ENCODE assay signal across 1 cellular context in the genomic region with DNA sequence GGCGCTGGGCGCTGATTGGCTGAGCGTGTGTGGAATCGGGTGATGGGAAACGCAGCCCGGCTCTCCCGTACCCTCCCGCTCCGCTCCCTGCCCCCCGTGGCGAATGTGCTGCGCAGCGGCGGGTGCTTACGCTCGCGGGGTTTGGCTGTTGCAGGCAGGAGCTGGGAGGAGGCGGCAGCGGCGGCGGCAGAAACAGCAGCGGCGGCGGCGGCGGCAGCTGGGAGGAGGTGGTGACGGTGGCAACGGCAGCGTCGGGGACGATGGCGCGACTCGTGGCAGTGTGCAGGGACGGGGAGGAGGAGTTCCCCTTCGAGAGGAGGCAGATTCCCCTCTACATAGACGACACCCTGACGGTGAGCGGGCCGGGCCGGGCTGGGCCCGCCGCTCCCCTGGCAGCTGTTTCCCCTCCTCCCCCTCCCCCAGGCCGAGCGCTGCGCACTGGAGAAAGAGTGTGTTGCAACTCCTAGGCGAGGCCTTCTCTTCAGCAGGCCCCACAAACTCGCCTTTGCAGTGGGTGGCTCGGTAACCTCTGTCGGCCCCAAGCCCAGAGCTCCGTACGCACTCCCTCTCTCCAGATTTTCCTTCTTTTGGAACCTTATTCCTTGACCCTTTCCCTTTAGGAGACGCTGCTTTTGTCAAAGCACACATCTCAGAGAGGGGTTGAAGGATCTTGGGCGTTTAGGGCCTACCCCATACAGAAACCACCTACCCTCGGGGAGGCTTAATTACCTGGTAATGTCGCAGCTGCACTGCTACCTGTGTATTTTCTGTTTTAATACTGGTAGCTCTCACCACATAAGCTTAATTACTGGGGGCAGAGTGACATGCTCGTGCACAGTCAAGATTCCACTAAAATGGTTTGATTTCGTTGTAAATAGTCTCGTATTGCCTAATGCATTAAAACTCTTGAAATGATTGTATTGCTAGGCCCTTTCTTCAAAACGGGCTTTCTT.
TF ChIP-seq lines count a peak whose summit lies in the region.

No MANE protein-coding gene starts in this region.

TF ChIP-seq in HEK293, 187 proteins besides CTCF, POLR2A, EP300 and RAD21 (continued from another document and continues in another):
- TF ChIP-seq, protein P1, sequence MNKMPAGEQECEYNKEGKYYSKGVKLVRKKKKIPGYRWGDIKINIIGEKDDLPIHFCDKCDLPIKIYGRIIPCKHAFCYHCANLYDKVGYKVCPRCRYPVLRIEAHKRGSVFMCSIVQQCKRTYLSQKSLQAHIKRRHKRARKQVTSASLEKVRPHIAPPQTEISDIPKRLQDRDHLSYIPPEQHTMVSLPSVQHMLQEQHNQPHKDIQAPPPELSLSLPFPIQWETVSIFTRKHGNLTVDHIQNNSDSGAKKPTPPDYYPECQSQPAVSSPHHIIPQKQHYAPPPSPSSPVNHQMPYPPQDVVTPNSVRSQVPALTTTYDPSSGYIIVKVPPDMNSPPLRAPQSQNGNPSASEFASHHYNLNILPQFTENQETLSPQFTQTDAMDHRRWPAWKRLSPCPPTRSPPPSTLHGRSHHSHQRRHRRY (tag by site-specific recombination; IDR thresholded peaks at IDR 0.05): no peak
- TF ChIP-seq, protein P2, sequence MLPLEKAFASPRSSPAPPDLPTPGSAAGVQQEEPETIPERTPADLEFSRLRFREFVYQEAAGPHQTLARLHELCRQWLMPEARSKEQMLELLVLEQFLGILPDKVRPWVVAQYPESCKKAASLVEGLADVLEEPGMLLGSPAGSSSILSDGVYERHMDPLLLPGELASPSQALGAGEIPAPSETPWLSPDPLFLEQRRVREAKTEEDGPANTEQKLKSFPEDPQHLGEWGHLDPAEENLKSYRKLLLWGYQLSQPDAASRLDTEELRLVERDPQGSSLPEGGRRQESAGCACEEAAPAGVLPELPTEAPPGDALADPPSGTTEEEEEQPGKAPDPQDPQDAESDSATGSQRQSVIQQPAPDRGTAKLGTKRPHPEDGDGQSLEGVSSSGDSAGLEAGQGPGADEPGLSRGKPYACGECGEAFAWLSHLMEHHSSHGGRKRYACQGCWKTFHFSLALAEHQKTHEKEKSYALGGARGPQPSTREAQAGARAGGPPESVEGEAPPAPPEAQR (tag by site-specific recombination; IDR thresholded peaks at IDR 0.05): 0 out of 2 replicates have a peak, but pooled peaks have one; percentile 7
- TF ChIP-seq ZNF768 (tag by site-specific recombination; IDR thresholded peaks at IDR 0.05): peak; percentile 5; the same call in 1 of the 2 replicates
- TF ChIP-seq, protein P3, sequence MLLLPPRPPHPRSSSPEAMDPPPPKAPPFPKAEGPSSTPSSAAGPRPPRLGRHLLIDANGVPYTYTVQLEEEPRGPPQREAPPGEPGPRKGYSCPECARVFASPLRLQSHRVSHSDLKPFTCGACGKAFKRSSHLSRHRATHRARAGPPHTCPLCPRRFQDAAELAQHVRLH (tag by site-specific recombination; IDR thresholded peaks at IDR 0.05): 0 out of 2 replicates have a peak, but pooled peaks have one; percentile 13
- no peak for TF ChIP-seq ZNF221 (tag by site-specific recombination; IDR thresholded peaks at IDR 0.05; ENCODE audit: borderline replicate concordance)
- no peak; the same call in 1 of the 2 replicates for TF ChIP-seq HOXD13 (CRISPR knock-in tag; IDR thresholded peaks at IDR 0.05; ENCODE audit: borderline replicate concordance)
- no peak for TF ChIP-seq MEIS1 (CRISPR knock-in tag; IDR thresholded peaks at IDR 0.05; ENCODE audit: borderline replicate concordance)
- TF ChIP-seq ZSCAN30 (tag by site-specific recombination; IDR thresholded peaks at IDR 0.05): no peak
- no peak for TF ChIP-seq ZNF23 (tag by site-specific recombination; IDR thresholded peaks at IDR 0.05; ENCODE audit: borderline replicate concordance)
- TF ChIP-seq, protein P4, sequence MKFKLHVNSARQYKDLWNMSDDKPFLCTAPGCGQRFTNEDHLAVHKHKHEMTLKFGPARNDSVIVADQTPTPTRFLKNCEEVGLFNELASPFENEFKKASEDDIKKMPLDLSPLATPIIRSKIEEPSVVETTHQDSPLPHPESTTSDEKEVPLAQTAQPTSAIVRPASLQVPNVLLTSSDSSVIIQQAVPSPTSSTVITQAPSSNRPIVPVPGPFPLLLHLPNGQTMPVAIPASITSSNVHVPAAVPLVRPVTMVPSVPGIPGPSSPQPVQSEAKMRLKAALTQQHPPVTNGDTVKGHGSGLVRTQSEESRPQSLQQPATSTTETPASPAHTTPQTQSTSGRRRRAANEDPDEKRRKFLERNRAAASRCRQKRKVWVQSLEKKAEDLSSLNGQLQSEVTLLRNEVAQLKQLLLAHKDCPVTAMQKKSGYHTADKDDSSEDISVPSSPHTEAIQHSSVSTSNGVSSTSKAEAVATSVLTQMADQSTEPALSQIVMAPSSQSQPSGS (tag by site-specific recombination; IDR thresholded peaks at IDR 0.05; ENCODE audit: low read depth): no peak
- TF ChIP-seq, protein P5, sequence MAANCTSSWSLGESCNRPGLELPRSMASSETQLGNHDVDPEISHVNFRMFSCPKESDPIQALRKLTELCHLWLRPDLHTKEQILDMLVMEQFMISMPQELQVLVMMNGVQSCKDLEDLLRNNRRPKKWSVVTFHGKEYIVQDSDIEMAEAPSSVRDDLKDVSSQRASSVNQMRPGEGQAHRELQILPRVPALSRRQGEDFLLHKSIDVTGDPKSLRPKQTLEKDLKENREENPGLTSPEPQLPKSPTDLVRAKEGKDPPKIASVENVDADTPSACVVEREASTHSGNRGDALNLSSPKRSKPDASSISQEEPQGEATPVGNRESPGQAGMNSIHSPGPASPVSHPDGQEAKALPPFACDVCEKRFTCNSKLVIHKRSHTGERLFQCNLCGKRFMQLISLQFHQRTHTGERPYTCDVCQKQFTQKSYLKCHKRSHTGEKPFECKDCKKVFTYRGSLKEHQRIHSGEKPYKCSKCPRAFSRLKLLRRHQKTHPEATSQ (tag by site-specific recombination; IDR thresholded peaks at IDR 0.05): peak; percentile 81; the same call in 1 of the 2 replicates
- TF ChIP-seq, protein P6, sequence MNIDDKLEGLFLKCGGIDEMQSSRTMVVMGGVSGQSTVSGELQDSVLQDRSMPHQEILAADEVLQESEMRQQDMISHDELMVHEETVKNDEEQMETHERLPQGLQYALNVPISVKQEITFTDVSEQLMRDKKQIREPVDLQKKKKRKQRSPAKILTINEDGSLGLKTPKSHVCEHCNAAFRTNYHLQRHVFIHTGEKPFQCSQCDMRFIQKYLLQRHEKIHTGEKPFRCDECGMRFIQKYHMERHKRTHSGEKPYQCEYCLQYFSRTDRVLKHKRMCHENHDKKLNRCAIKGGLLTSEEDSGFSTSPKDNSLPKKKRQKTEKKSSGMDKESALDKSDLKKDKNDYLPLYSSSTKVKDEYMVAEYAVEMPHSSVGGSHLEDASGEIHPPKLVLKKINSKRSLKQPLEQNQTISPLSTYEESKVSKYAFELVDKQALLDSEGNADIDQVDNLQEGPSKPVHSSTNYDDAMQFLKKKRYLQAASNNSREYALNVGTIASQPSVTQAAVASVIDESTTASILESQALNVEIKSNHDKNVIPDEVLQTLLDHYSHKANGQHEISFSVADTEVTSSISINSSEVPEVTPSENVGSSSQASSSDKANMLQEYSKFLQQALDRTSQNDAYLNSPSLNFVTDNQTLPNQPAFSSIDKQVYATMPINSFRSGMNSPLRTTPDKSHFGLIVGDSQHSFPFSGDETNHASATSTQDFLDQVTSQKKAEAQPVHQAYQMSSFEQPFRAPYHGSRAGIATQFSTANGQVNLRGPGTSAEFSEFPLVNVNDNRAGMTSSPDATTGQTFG (tag by site-specific recombination; IDR thresholded peaks at IDR 0.05; ENCODE audit: borderline replicate concordance): no peak; the same call in 1 of the 2 replicates
- TF ChIP-seq, protein P7, sequence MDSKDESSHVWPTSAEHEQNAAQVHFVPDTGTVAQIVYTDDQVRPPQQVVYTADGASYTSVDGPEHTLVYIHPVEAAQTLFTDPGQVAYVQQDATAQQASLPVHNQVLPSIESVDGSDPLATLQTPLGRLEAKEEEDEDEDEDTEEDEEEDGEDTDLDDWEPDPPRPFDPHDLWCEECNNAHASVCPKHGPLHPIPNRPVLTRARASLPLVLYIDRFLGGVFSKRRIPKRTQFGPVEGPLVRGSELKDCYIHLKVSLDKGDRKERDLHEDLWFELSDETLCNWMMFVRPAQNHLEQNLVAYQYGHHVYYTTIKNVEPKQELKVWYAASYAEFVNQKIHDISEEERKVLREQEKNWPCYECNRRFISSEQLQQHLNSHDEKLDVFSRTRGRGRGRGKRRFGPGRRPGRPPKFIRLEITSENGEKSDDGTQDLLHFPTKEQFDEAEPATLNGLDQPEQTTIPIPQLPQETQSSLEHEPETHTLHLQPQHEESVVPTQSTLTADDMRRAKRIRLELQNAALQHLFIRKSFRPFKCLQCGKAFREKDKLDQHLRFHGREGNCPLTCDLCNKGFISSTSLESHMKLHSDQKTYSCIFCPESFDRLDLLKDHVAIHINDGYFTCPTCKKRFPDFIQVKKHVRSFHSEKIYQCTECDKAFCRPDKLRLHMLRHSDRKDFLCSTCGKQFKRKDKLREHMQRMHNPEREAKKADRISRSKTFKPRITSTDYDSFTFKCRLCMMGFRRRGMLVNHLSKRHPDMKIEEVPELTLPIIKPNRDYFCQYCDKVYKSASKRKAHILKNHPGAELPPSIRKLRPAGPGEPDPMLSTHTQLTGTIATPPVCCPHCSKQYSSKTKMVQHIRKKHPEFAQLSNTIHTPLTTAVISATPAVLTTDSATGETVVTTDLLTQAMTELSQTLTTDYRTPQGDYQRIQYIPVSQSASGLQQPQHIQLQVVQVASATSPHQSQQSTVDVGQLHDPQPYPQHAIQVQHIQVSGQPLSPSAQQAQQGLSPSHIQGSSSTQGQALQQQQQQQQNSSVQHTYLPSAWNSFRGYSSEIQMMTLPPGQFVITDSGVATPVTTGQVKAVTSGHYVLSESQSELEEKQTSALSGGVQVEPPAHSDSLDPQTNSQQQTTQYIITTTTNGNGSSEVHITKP (tag by site-specific recombination; IDR thresholded peaks at IDR 0.05): peak; percentile 65
- peak; percentile 90 for TF ChIP-seq ZFP37 (tag by site-specific recombination; IDR thresholded peaks at IDR 0.05)
- TF ChIP-seq, protein P8, sequence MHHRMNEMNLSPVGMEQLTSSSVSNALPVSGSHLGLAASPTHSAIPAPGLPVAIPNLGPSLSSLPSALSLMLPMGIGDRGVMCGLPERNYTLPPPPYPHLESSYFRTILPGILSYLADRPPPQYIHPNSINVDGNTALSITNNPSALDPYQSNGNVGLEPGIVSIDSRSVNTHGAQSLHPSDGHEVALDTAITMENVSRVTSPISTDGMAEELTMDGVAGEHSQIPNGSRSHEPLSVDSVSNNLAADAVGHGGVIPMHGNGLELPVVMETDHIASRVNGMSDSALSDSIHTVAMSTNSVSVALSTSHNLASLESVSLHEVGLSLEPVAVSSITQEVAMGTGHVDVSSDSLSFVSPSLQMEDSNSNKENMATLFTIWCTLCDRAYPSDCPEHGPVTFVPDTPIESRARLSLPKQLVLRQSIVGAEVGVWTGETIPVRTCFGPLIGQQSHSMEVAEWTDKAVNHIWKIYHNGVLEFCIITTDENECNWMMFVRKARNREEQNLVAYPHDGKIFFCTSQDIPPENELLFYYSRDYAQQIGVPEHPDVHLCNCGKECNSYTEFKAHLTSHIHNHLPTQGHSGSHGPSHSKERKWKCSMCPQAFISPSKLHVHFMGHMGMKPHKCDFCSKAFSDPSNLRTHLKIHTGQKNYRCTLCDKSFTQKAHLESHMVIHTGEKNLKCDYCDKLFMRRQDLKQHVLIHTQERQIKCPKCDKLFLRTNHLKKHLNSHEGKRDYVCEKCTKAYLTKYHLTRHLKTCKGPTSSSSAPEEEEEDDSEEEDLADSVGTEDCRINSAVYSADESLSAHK (tag by site-specific recombination; IDR thresholded peaks at IDR 0.05): peak; percentile 45
- no peak for TF ChIP-seq RBAK (tag by site-specific recombination; IDR thresholded peaks at IDR 0.05)
- TF ChIP-seq ZNF391 (tag by site-specific recombination; IDR thresholded peaks at IDR 0.05; ENCODE audit: borderline replicate concordance, low read depth): peak; percentile 69; the same call in 1 of the 2 replicates
- peak; percentile 80 for TF ChIP-seq SCRT2 (tag by site-specific recombination; IDR thresholded peaks at IDR 0.05)
- TF ChIP-seq ZFP69B (tag by site-specific recombination; IDR thresholded peaks at IDR 0.05): peak; percentile 94
- TF ChIP-seq, protein P9, sequence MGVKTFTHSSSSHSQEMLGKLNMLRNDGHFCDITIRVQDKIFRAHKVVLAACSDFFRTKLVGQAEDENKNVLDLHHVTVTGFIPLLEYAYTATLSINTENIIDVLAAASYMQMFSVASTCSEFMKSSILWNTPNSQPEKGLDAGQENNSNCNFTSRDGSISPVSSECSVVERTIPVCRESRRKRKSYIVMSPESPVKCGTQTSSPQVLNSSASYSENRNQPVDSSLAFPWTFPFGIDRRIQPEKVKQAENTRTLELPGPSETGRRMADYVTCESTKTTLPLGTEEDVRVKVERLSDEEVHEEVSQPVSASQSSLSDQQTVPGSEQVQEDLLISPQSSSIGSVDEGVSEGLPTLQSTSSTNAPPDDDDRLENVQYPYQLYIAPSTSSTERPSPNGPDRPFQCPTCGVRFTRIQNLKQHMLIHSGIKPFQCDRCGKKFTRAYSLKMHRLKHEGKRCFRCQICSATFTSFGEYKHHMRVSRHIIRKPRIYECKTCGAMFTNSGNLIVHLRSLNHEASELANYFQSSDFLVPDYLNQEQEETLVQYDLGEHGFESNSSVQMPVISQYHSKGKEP (tag by site-specific recombination; IDR thresholded peaks at IDR 0.05): peak; percentile 87
- TF ChIP-seq, protein P10, sequence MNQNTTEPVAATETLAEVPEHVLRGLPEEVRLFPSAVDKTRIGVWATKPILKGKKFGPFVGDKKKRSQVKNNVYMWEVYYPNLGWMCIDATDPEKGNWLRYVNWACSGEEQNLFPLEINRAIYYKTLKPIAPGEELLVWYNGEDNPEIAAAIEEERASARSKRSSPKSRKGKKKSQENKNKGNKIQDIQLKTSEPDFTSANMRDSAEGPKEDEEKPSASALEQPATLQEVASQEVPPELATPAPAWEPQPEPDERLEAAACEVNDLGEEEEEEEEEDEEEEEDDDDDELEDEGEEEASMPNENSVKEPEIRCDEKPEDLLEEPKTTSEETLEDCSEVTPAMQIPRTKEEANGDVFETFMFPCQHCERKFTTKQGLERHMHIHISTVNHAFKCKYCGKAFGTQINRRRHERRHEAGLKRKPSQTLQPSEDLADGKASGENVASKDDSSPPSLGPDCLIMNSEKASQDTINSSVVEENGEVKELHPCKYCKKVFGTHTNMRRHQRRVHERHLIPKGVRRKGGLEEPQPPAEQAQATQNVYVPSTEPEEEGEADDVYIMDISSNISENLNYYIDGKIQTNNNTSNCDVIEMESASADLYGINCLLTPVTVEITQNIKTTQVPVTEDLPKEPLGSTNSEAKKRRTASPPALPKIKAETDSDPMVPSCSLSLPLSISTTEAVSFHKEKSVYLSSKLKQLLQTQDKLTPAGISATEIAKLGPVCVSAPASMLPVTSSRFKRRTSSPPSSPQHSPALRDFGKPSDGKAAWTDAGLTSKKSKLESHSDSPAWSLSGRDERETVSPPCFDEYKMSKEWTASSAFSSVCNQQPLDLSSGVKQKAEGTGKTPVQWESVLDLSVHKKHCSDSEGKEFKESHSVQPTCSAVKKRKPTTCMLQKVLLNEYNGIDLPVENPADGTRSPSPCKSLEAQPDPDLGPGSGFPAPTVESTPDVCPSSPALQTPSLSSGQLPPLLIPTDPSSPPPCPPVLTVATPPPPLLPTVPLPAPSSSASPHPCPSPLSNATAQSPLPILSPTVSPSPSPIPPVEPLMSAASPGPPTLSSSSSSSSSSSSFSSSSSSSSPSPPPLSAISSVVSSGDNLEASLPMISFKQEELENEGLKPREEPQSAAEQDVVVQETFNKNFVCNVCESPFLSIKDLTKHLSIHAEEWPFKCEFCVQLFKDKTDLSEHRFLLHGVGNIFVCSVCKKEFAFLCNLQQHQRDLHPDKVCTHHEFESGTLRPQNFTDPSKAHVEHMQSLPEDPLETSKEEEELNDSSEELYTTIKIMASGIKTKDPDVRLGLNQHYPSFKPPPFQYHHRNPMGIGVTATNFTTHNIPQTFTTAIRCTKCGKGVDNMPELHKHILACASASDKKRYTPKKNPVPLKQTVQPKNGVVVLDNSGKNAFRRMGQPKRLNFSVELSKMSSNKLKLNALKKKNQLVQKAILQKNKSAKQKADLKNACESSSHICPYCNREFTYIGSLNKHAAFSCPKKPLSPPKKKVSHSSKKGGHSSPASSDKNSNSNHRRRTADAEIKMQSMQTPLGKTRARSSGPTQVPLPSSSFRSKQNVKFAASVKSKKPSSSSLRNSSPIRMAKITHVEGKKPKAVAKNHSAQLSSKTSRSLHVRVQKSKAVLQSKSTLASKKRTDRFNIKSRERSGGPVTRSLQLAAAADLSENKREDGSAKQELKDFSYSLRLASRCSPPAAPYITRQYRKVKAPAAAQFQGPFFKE (tag by site-specific recombination; IDR thresholded peaks at IDR 0.05; ENCODE audit: borderline replicate concordance): no peak
